11 cellular contexts compared by ENCODE assay signal in the genomic region with DNA sequence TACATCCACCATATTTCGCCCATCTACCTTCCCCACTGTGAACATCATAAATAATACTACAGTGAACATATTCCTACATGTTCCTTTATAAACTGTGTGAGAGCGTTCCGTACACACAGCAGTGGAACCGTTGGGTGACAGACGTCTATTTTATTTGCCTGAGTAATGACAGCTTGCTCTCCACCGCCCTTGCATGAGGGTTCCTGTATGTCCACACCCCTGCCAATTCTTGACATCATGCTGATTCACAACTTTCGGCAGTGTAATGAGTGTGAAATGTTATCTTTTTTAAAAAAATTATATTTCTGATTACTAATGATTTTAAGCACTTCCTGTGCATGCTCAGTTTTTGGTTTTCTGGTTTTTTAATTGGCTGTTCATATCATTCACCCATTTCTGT. TPM values are rescaled to one million over a fixed set of nuclear protein-coding genes. Genes with fewer than 3 reads are reported as not detected.
DNase-seq lines count a peak whose midpoint lies in the region; ATAC-seq lines count a peak whose summit lies in the region.
"Had no signal": no experiment of that assay in that cellular context is flagged by ENCODE, and none has a peak within 500 bp of the region (broad histone marks: within the 10 kb centered on the region; RNA-seq: fewer than 3 reads in every experiment).

No MANE protein-coding gene starts in this region.

- H3K9me3 Mint-ChIP-seq in stimulated activated effector memory CD8-positive, alpha-beta T cell treated with anti-CD3 and anti-CD28 coated beads, Interleukin-12 subunit alpha, Interleukin-12 subunit beta, amount 100 ng/mL, for 72 hours = no peaks in the 10 kb centered on the region
- H3K9me3 Mint-ChIP-seq: CD4-positive, alpha-beta T cell had no signal

- H3K4me3 Mint-ChIP-seq in stimulated activated effector memory CD8-positive, alpha-beta T cell treated with anti-CD3 and anti-CD28 coated beads, Interleukin-12 subunit alpha, Interleukin-12 subunit beta, amount 100 ng/mL, for 72 hours = no peak overlapping the region
- no peak overlapping the region for H3K4me3 Mint-ChIP-seq in T-helper 17 cell
- H3K4me3 Mint-ChIP-seq: CD4-positive, alpha-beta T cell had no signal

- no peak overlapping the region for H3K27ac Mint-ChIP-seq in stimulated activated effector memory CD8-positive, alpha-beta T cell treated with anti-CD3 and anti-CD28 coated beads, Interleukin-12 subunit alpha, Interleukin-12 subunit beta, amount 100 ng/mL, for 72 hours
- no peak overlapping the region for H3K27ac Mint-ChIP-seq in T-helper 17 cell
- H3K27ac Mint-ChIP-seq: CD4-positive, alpha-beta T cell had no signal

- peaks cover 10% of the 10 kb centered on the region for H3K36me3 Mint-ChIP-seq in stimulated activated effector memory CD8-positive, alpha-beta T cell treated with anti-CD3 and anti-CD28 coated beads, Interleukin-12 subunit alpha, Interleukin-12 subunit beta, amount 100 ng/mL, for 72 hours
- H3K36me3 Mint-ChIP-seq in T-helper 17 cell (ENCODE audit: low read depth) = peaks cover 3% of the 10 kb centered on the region

- no peaks in the 10 kb centered on the region for H3K27me3 Mint-ChIP-seq in T-helper 17 cell
- H3K27me3 Mint-ChIP-seq: CD4-positive, alpha-beta T cell had no signal

- peaks cover 16% of the 10 kb centered on the region for H3K4me1 Mint-ChIP-seq in stimulated activated effector memory CD8-positive, alpha-beta T cell treated with anti-CD3 and anti-CD28 coated beads, Interleukin-12 subunit alpha, Interleukin-12 subunit beta, amount 100 ng/mL, for 72 hours
- H3K4me1 Mint-ChIP-seq in T-helper 17 cell = peaks cover 7% of the 10 kb centered on the region

- DNase-seq in stimulated activated CD4-positive, alpha-beta T cell treated with anti-CD3 and anti-CD28 coated beads, Interleukin-12 subunit alpha, Interleukin-12 subunit beta, amount 100 ng/mL, for 48 hours (ENCODE audit: low read depth in 2 of 3, low spot score in 1 of 3) = peak in 2 of 3 donors; percentile 4 to 5
- no peak for DNase-seq in stimulated activated CD4-positive, alpha-beta T cell treated with anti-CD3 and anti-CD28 coated beads, Interleukin-4, amount 100 ng/mL, for 1 hour
- DNase-seq in NCI-H526 (lab: John Stamatoyannopoulos, UW) (peak; percentile 32 to 50), cerebellar cortex (ENCODE audit: low spot score) (peak; percentile 32), T-helper 17 cell (no peak), islet precursor cell (no peak)
- no peak for DNase-seq in stimulated activated effector memory CD8-positive, alpha-beta T cell treated with anti-CD3 and anti-CD28 coated beads, Interleukin-12 subunit alpha, Interleukin-12 subunit beta, amount 100 ng/mL, for 72 hours (ENCODE audit: low spot score in 2 of 2)
- DNase-seq: amygdala; CD4-positive, alpha-beta T cell; head of caudate nucleus had no signal

- peak; percentile 47 for ATAC-seq in stimulated activated effector memory CD8-positive, alpha-beta T cell treated with anti-CD3 and anti-CD28 coated beads, Interleukin-12 subunit alpha, Interleukin-12 subunit beta, amount 100 ng/mL, for 72 hours
- ATAC-seq in T-helper 17 cell (no peak), GM19455 (IDR thresholded peaks at IDR 0.05; ENCODE audit: unreplicated experiment) (no peak)

- no peaks in the 10 kb centered on the region for H3K9me3 ChIP-seq in T-helper 17 cell (ENCODE audit: control insufficient read depth, low read length, poor library complexity, severe bottlenecking)

RNA-seq across cellular contexts. Expression of a gene that starts 4.3 kb away (rescaled TPM):
- 10 to 100 TPM; 11.9 to 13.3 TPM for total RNA-seq in T-helper 17 cell

RNA-seq across cellular contexts. Expression of a gene that starts 37.2 kb away (rescaled TPM):
- 10 to 100 TPM; 46.7 to 52.1 TPM for total RNA-seq in T-helper 17 cell

Comparison
In these comparisons a context has a peak if more than half of its experiments do, and no peak if none do; other contexts are left out.
1. DNase-seq: peak in stimulated activated CD4-positive, alpha-beta T cell treated with anti-CD3 and anti-CD28 coated beads, Interleukin-12 subunit alpha, Interleukin-12 subunit beta, amount 100 ng/mL, for 48 hours (2 of 3), NCI-H526 (2 of 2) and cerebellar cortex (single experiment); none in stimulated activated CD4-positive, alpha-beta T cell treated with anti-CD3 and anti-CD28 coated beads, Interleukin-4, amount 100 ng/mL, for 1 hour (single experiment), stimulated activated effector memory CD8-positive, alpha-beta T cell treated with anti-CD3 and anti-CD28 coated beads, Interleukin-12 subunit alpha, Interleukin-12 subunit beta, amount 100 ng/mL, for 72 hours (0 of 2), T-helper 17 cell (0 of 3) and islet precursor cell (single experiment).